11 cellular contexts compared by ENCODE assay signal in the genomic region with DNA sequence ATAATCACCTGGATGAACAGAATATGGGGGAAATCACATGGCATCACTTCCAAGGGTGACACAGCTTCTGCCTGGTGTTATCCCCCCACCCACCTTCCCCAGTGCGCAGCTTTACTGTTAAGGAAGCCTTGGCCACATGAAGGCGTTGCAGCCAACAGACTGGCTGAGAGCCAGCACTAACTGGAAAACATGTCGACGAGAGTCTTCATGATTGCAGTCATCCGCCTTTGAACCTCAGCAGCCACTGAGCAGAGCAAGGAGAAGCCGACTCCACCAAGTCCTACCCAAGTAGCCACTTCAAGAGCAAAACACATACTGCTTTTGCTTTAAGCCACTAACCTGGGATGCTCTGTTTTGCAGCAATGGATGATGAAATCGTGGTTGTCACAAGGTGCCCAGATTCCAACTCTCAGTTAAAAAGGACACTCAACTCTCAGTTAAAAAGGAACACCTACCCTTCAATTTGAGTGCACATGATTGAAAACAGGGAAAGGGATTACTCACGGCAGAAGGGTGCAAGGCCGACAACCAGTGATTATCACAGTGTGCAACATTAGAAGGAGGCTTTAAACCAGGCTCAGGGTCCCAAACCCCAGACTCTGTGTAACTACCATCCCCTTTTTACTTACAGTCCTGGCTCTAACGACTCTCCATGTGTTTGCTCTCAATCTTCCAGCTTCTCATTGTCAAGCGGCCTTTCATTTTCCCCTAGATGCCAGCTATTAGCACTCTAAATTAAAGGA.
DNase-seq lines count a peak whose midpoint lies in the region; ATAC-seq and TF ChIP-seq lines count a peak whose summit lies in the region.
"Had no signal": no experiment of that assay in that cellular context is flagged by ENCODE, and none has a peak within 500 bp of the region (broad histone marks: within the 10 kb centered on the region; RNA-seq: fewer than 3 reads in every experiment).

No MANE protein-coding gene starts in this region.

- no peak for ATAC-seq in GM21423 (IDR thresholded peaks at IDR 0.05; ENCODE audit: unreplicated experiment)
- ATAC-seq in HG02884 (IDR thresholded peaks at IDR 0.05; ENCODE audit: unreplicated experiment): no peak
- ATAC-seq in HG03135 (IDR thresholded peaks at IDR 0.05; ENCODE audit: unreplicated experiment): no peak

- H3K27ac ChIP-seq in HEK293 (ENCODE audit: extremely low read depth, low read depth, low read length): no peak overlapping the region
- H3K27ac ChIP-seq: epithelial cell of prostate, SJSA1 had no signal

- H3K4me1 ChIP-seq in HEK293 (ENCODE audit: control insufficient read depth, insufficient read depth, low read length): no peaks in the 10 kb centered on the region; the same call in 1 of the 2 replicates
- H3K4me1 ChIP-seq: SJSA1 had no signal

- CTCF ChIA-PET in HEK293 (lab: Yijun Ruan, JAX): interaction anchor here (0.5 kb wide), 1 partner anchor 169 kb away, joined by 6 read pairs; no protein-coding TSS in a partner anchor

- no peak for TF ChIP-seq CTCF in HEK293 (tag by site-specific recombination; IDR thresholded peaks at IDR 0.05)

- H3K9me3 ChIP-seq in HEK293 (ENCODE audit: control insufficient read depth, insufficient read depth, low read depth, low read length): no peaks in the 10 kb centered on the region
- H3K9me3 ChIP-seq: SJSA1 had no signal

- peaks cover 0 to 12% of the 10 kb centered on the region in 2 experiments; a peak in 1 of 3 replicates for H3K36me3 ChIP-seq in HEK293 (ENCODE audit: control insufficient read depth in 2 of 2, insufficient read depth in 1 of 2, low read length in 2 of 2)
- H3K36me3 ChIP-seq: SJSA1 had no signal

- POLR2A ChIA-PET in HEK293 (lab: Yijun Ruan, JAX): no interaction called here

- H3K4me3 ChIP-seq in HEK293 (ENCODE audit: low read depth, low read length): no peak overlapping the region
- H3K4me3 ChIP-seq: SJSA1 had no signal

- peak; percentile 81 to 84 for DNase-seq in activated CD4-positive, alpha-beta T cell treated with anti-CD3 and anti-CD28 coated beads for 4 hours
- DNase-seq in activated naive CD8-positive, alpha-beta T cell treated with anti-CD3 and anti-CD28 coated beads, Interleukin-2, amount 50 U/mL, for 16 hours (ENCODE audit: low read depth, low spot score): peak; percentile 59
- peak; percentile 70 to 78 for DNase-seq in stimulated activated CD4-positive, alpha-beta T cell treated with anti-CD3 and anti-CD28 coated beads, Interleukin-2, amount 100 ng/mL, for 24 hours
- DNase-seq in NCI-H187 (lab: John Stamatoyannopoulos, UW): no peak
- DNase-seq: DMS 273 treated with DMSO at 0.1 percent for 48 hours had no signal

TF ChIP-seq in HEK293, 187 proteins besides CTCF, POLR2A, EP300 and RAD21:
- TF ChIP-seq ZNF629 (tag by site-specific recombination; IDR thresholded peaks at IDR 0.05): no peak
- TF ChIP-seq ZNF501 (tag by site-specific recombination; IDR thresholded peaks at IDR 0.05): no peak
- TF ChIP-seq ZNF558 (tag by site-specific recombination; IDR thresholded peaks at IDR 0.05): no peak
- 0 out of 2 replicates have a peak, but pooled peaks have one; percentile 12 for TF ChIP-seq FEZF1 (tag by site-specific recombination; IDR thresholded peaks at IDR 0.05)
- no peak for TF ChIP-seq ZNF747 (tag by site-specific recombination; IDR thresholded peaks at IDR 0.05)
- TF ChIP-seq, protein P1, sequence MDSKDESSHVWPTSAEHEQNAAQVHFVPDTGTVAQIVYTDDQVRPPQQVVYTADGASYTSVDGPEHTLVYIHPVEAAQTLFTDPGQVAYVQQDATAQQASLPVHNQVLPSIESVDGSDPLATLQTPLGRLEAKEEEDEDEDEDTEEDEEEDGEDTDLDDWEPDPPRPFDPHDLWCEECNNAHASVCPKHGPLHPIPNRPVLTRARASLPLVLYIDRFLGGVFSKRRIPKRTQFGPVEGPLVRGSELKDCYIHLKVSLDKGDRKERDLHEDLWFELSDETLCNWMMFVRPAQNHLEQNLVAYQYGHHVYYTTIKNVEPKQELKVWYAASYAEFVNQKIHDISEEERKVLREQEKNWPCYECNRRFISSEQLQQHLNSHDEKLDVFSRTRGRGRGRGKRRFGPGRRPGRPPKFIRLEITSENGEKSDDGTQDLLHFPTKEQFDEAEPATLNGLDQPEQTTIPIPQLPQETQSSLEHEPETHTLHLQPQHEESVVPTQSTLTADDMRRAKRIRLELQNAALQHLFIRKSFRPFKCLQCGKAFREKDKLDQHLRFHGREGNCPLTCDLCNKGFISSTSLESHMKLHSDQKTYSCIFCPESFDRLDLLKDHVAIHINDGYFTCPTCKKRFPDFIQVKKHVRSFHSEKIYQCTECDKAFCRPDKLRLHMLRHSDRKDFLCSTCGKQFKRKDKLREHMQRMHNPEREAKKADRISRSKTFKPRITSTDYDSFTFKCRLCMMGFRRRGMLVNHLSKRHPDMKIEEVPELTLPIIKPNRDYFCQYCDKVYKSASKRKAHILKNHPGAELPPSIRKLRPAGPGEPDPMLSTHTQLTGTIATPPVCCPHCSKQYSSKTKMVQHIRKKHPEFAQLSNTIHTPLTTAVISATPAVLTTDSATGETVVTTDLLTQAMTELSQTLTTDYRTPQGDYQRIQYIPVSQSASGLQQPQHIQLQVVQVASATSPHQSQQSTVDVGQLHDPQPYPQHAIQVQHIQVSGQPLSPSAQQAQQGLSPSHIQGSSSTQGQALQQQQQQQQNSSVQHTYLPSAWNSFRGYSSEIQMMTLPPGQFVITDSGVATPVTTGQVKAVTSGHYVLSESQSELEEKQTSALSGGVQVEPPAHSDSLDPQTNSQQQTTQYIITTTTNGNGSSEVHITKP (tag by site-specific recombination; IDR thresholded peaks at IDR 0.05): no peak
- no peak for TF ChIP-seq ZNF211 (tag by site-specific recombination; IDR thresholded peaks at IDR 0.05; ENCODE audit: low read depth)
- no peak for TF ChIP-seq ZNF555 (tag by site-specific recombination; conservative IDR thresholded peaks at IDR 0.05)
- TF ChIP-seq ZFP37 (tag by site-specific recombination; IDR thresholded peaks at IDR 0.05): no peak
- TF ChIP-seq ZNF623 (tag by site-specific recombination; IDR thresholded peaks at IDR 0.05): no peak
- TF ChIP-seq SP7 (tag by site-specific recombination; IDR thresholded peaks at IDR 0.05): peak; percentile 82

Comparison
In these comparisons a context has a peak if more than half of its experiments do, and no peak if none do; other contexts are left out.
1. DNase-seq: peak in activated CD4-positive, alpha-beta T cell treated with anti-CD3 and anti-CD28 coated beads for 4 hours (2 of 2), activated naive CD8-positive, alpha-beta T cell treated with anti-CD3 and anti-CD28 coated beads, Interleukin-2, amount 50 U/mL, for 16 hours (single experiment) and stimulated activated CD4-positive, alpha-beta T cell treated with anti-CD3 and anti-CD28 coated beads, Interleukin-2, amount 100 ng/mL, for 24 hours (2 of 2); none in NCI-H187 (0 of 2).